Comparison of ENCODE assay signal across 1 cellular context in the genomic region with DNA sequence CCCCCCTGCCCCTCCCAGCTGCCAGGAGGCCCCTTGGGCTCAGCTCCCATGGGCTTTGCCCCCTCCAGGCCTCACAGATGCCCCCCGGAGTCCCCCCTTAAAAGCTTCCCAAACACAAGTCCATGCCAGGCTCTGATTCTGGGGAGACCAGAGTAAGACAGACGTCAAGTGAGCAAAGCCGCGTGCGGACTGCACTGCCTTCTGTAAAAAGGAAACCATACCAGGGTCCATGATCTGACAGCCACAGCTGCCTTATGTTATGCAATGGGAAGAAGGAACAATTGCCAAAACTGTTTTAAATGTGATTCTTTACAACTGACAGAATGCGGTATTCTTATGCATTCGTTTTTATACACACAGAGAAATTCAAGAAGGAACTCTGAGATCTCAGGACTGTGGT.
TF ChIP-seq lines count a peak whose summit lies in the region.

No MANE protein-coding gene starts in this region.

TF ChIP-seq in GM12878, 131 proteins besides CTCF, POLR2A, EP300 and RAD21:
- no peak for TF ChIP-seq ZSCAN29 (IDR thresholded peaks at IDR 0.05)
- no peak for TF ChIP-seq CHD2 (IDR thresholded peaks at IDR 0.05; ENCODE audit: borderline replicate concordance, low read depth, low read length)
- TF ChIP-seq, protein P1, sequence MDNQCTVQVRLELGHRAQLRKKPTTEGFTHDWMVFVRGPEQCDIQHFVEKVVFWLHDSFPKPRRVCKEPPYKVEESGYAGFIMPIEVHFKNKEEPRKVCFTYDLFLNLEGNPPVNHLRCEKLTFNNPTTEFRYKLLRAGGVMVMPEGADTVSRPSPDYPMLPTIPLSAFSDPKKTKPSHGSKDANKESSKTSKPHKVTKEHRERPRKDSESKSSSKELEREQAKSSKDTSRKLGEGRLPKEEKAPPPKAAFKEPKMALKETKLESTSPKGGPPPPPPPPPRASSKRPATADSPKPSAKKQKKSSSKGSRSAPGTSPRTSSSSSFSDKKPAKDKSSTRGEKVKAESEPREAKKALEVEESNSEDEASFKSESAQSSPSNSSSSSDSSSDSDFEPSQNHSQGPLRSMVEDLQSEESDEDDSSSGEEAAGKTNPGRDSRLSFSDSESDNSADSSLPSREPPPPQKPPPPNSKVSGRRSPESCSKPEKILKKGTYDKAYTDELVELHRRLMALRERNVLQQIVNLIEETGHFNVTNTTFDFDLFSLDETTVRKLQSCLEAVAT (IDR thresholded peaks at IDR 0.05) = no peak
- TF ChIP-seq GABPA (IDR thresholded peaks at IDR 0.05; ENCODE audit: low read depth) = no peak
- TF ChIP-seq, protein P2, sequence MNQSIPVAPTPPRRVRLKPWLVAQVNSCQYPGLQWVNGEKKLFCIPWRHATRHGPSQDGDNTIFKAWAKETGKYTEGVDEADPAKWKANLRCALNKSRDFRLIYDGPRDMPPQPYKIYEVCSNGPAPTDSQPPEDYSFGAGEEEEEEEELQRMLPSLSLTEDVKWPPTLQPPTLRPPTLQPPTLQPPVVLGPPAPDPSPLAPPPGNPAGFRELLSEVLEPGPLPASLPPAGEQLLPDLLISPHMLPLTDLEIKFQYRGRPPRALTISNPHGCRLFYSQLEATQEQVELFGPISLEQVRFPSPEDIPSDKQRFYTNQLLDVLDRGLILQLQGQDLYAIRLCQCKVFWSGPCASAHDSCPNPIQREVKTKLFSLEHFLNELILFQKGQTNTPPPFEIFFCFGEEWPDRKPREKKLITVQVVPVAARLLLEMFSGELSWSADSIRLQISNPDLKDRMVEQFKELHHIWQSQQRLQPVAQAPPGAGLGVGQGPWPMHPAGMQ (IDR thresholded peaks at IDR 0.05; ENCODE audit: borderline replicate concordance) = no peak
- TF ChIP-seq USF1 (IDR thresholded peaks at IDR 0.05; ENCODE audit: borderline replicate concordance, extremely low read length, insufficient read depth, low read depth, low read length) = no peak
